18 cellular contexts compared by ENCODE assay signal in the genomic region with DNA sequence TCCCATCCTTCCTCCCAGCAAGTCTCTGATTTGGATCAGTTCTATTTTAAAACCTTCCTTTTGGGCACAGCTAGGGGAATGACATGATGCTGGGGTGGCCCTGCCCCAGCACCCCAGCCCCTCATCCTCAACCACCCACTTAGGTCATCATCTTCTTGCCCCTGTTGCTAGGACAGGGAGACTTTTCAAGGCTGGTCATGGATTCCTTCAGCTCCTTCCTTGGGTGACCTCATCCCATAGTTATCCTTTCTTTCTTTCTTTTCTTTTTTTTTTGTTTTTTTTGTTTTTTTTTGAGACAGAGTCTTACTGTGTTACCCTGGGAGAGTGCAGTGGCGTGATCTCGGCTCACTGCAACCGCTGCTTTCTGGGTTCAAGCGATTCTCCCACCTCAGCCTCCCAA.
"Had no signal": no experiment of that assay in that cellular context is flagged by ENCODE, and none has a peak within 500 bp of the region (broad histone marks: within the 10 kb centered on the region; RNA-seq: fewer than 3 reads in every experiment).

No MANE protein-coding gene starts in this region.

- H3K27me3 ChIP-seq: colonic mucosa, esophagus muscularis mucosa, right atrium auricular region, upper lobe of right lung had no signal

- H3K4me3 Mint-ChIP-seq: activated CD4-positive, alpha-beta memory T cell treated with anti-CD3 and anti-CD28 coated beads, Interleukin-2, amount 10 ng/mL, durations not matched to agents 7 days and 5 days; activated CD4-positive, alpha-beta T cell treated with anti-CD3 and anti-CD28 coated beads for 36 hours; activated naive CD4-positive, alpha-beta T cell treated with anti-CD3 and anti-CD28 coated beads, Interleukin-2, amount 10 ng/mL, durations not matched to agents 7 days and 5 days; activated T-cell treated with anti-CD3 and anti-CD28 coated beads, Interleukin-2, amount 50 U/mL, for 24 hours; mesothelial cell of epicardium; stimulated activated naive CD8-positive, alpha-beta T cell treated with anti-CD3 and anti-CD28 coated beads, Interleukin-15, Interleukin-2, amounts not matched to agents 100 ng/mL and 50 ng/mL, for 24 hours; T-helper 17 cell had no signal

- H3K27me3 Mint-ChIP-seq: stimulated activated naive CD8-positive, alpha-beta T cell treated with anti-CD3 and anti-CD28 coated beads, Interleukin-15, Interleukin-2, amounts not matched to agents 100 ng/mL and 50 ng/mL, for 24 hours had no signal

- H3K27ac Mint-ChIP-seq: activated CD4-positive, alpha-beta memory T cell treated with anti-CD3 and anti-CD28 coated beads, Interleukin-2, amount 10 ng/mL, durations not matched to agents 7 days and 5 days; activated CD4-positive, alpha-beta T cell treated with anti-CD3 and anti-CD28 coated beads for 36 hours; activated naive CD4-positive, alpha-beta T cell treated with anti-CD3 and anti-CD28 coated beads, Interleukin-2, amount 10 ng/mL, durations not matched to agents 7 days and 5 days; activated T-cell treated with anti-CD3 and anti-CD28 coated beads, Interleukin-2, amount 50 U/mL, for 24 hours; mesothelial cell of epicardium; progenitor cell of endocrine pancreas; stimulated activated naive CD8-positive, alpha-beta T cell treated with anti-CD3 and anti-CD28 coated beads, Interleukin-15, Interleukin-2, amounts not matched to agents 100 ng/mL and 50 ng/mL, for 24 hours; T-helper 17 cell had no signal

- H3K9me3 Mint-ChIP-seq: activated CD4-positive, alpha-beta memory T cell treated with anti-CD3 and anti-CD28 coated beads, Interleukin-2, amount 10 ng/mL, durations not matched to agents 7 days and 5 days; activated naive CD4-positive, alpha-beta T cell treated with anti-CD3 and anti-CD28 coated beads, Interleukin-2, amount 10 ng/mL, durations not matched to agents 7 days and 5 days; activated T-cell treated with anti-CD3 and anti-CD28 coated beads, Interleukin-2, amount 50 U/mL, for 24 hours; mesothelial cell of epicardium; stimulated activated naive CD8-positive, alpha-beta T cell treated with anti-CD3 and anti-CD28 coated beads, Interleukin-15, Interleukin-2, amounts not matched to agents 100 ng/mL and 50 ng/mL, for 24 hours had no signal

- ATAC-seq: activated CD4-positive, alpha-beta T cell treated with anti-CD3 and anti-CD28 coated beads for 36 hours; T-helper 17 cell; upper lobe of right lung had no signal

- H3K9me3 ChIP-seq: colonic mucosa, esophagus muscularis mucosa, right atrium auricular region, upper lobe of right lung had no signal

- H3K4me1 ChIP-seq: colonic mucosa, upper lobe of right lung had no signal

- DNase-seq: activated CD4-positive, alpha-beta memory T cell treated with anti-CD3 and anti-CD28 coated beads, Interleukin-2, amount 10 ng/mL, durations not matched to agents 7 days and 5 days; activated CD4-positive, alpha-beta T cell treated with anti-CD3 and anti-CD28 coated beads for 36 hours; activated naive CD4-positive, alpha-beta T cell treated with anti-CD3 and anti-CD28 coated beads, Interleukin-2, amount 10 ng/mL, durations not matched to agents 7 days and 5 days; activated T-cell treated with anti-CD3 and anti-CD28 coated beads, Interleukin-2, amount 50 U/mL, for 24 hours; central memory CD4-positive, alpha-beta T cell; colonic mucosa; hypothalamus; kidney glomerular epithelial cell; small intestine; stimulated activated CD4-positive, alpha-beta T cell treated with anti-CD3 and anti-CD28 coated beads, Interleukin-4, amount 100 ng/mL, for 4 hours; stimulated activated CD8-positive, alpha-beta memory T cell treated with anti-CD3 and anti-CD28 coated beads, Interleukin-4, amount 100 ng/mL, for 48 hours; T-helper 17 cell; upper lobe of right lung had no signal

- H3K4me3 ChIP-seq: colonic mucosa, esophagus muscularis mucosa, right atrium auricular region, upper lobe of right lung had no signal

- H3K36me3 ChIP-seq: colonic mucosa, esophagus muscularis mucosa, right atrium auricular region, upper lobe of right lung had no signal

- H3K4me1 Mint-ChIP-seq: activated CD4-positive, alpha-beta T cell treated with anti-CD3 and anti-CD28 coated beads for 36 hours; mesothelial cell of epicardium; T-helper 17 cell had no signal

- H3K27ac ChIP-seq: colonic mucosa, esophagus muscularis mucosa, right atrium auricular region, upper lobe of right lung had no signal
